26 cellular contexts compared by ENCODE assay signal in the genomic region with DNA sequence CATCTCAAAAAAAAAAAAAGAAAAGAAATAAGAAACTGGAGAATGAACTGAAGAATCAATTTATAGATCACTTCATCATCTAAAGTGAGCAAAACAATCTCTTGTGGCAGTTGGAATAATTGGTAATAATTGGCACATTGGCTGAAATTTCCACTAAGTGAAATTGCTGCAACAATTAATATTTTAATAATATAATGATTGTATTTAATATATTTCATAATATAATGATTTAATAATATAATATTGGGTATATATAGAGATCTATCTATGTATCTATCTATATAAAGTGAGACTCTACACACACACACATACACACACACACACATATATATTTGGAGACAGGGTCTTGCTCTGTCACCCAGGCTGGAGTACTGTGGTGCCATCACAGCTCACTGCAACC.
A peak's percentile ranks its signal among the peaks of the same experiment; 100 is the strongest.
DNase-seq lines count a peak whose midpoint lies in the region; ATAC-seq, FAIRE-seq and TF ChIP-seq lines count a peak whose summit lies in the region.
"Had no signal": no experiment of that assay in that cellular context is flagged by ENCODE, and none has a peak within 500 bp of the region (broad histone marks: within the 10 kb centered on the region; RNA-seq: fewer than 3 reads in every experiment).

No MANE protein-coding gene starts in this region.

- no peak overlapping the region for H3K4me3 Mint-ChIP-seq in activated T-helper 2 cell treated with anti-CD3 and anti-CD28 coated beads, Interferon-gamma antibody, Interleukin-2, Interleukin-4, amounts not matched to agents 10 μg/mL and 5 μg/mL and 100 μg/mL, durations not matched to agents 14 hours and 24 hours and 36 hours (ENCODE audit: low read depth)
- H3K4me3 Mint-ChIP-seq: CD14-positive monocyte; CD4-positive, alpha-beta memory T cell; CD4-positive, CD25-positive, alpha-beta regulatory T cell; CD8-positive, alpha-beta memory T cell had no signal

- H3K27me3 Mint-ChIP-seq in activated T-helper 2 cell treated with anti-CD3 and anti-CD28 coated beads, Interferon-gamma antibody, Interleukin-2, Interleukin-4, amounts not matched to agents 10 μg/mL and 5 μg/mL and 100 μg/mL, durations not matched to agents 14 hours and 24 hours and 36 hours (ENCODE audit: low read depth): no peaks in the 10 kb centered on the region
- H3K27me3 Mint-ChIP-seq: CD4-positive, alpha-beta memory T cell; CD4-positive, CD25-positive, alpha-beta regulatory T cell; CD8-positive, alpha-beta memory T cell had no signal

- POLR2A ChIA-PET in Panc1 (lab: Charles Lee) (no interaction called here), H1 (lab: Charles Lee; ENCODE audit: partially characterized antibody) (no interaction called here), HEK293T (lab: Yijun Ruan, JAX) (no interaction called here)

- H3K9me3 Mint-ChIP-seq in activated T-helper 2 cell treated with anti-CD3 and anti-CD28 coated beads, Interferon-gamma antibody, Interleukin-2, Interleukin-4, amounts not matched to agents 10 μg/mL and 5 μg/mL and 100 μg/mL, durations not matched to agents 14 hours and 24 hours and 36 hours: no peaks in the 10 kb centered on the region

- H3K23ac ChIP-seq in H1 (ENCODE audit: insufficient read length): no peak overlapping the region

- H3K36me3 Mint-ChIP-seq in activated T-helper 2 cell treated with anti-CD3 and anti-CD28 coated beads, Interferon-gamma antibody, Interleukin-2, Interleukin-4, amounts not matched to agents 10 μg/mL and 5 μg/mL and 100 μg/mL, durations not matched to agents 14 hours and 24 hours and 36 hours (ENCODE audit: low read depth): no peaks in the 10 kb centered on the region
- H3K36me3 Mint-ChIP-seq: CD14-positive monocyte; CD4-positive, alpha-beta memory T cell; CD4-positive, CD25-positive, alpha-beta regulatory T cell; CD8-positive, alpha-beta memory T cell had no signal

- no peak overlapping the region for H3K56ac ChIP-seq in H1 (replicated peaks; ENCODE audit: insufficient read length, low read depth, low read length)

- BruUV-seq in Panc1 (replicated peaks; lab: Mats Ljungman, UMichigan): no TSS peak

- no peaks in the 10 kb centered on the region for H3K36me3 ChIP-seq in Panc1 (ENCODE audit: control insufficient read depth, insufficient read depth, low read length)
- no peaks in the 10 kb centered on the region for H3K36me3 ChIP-seq in H1 (ENCODE audit: control insufficient read depth in 2 of 4, insufficient read depth in 4 of 4, low read length in 3 of 4)
- no peaks in the 10 kb centered on the region for H3K36me3 ChIP-seq in right atrium auricular region
- H3K36me3 ChIP-seq: BE2C, BLaER1 had no signal

- FAIRE-seq in H1 (lab: Jason Lieb, UNC): no peak
- FAIRE-seq: A204.1, GM12878, GM12892, GM18507 had no signal

- no peak for TF ChIP-seq RAD21 in H1 (IDR thresholded peaks at IDR 0.05 in 1 of 2, conservative IDR thresholded peaks at IDR 0.05 in 1 of 2; ENCODE audit: low read depth in 2 of 2, low read length in 2 of 2)

- no peaks in the 10 kb centered on the region for H3K79me2 ChIP-seq in H1 (ENCODE audit: control insufficient read depth in 1 of 2, insufficient read depth in 2 of 2, low read length in 2 of 2)

- H3K9ac ChIP-seq in H1 (replicated peaks in 1 of 4; ENCODE audit: extremely low read depth in 1 of 4, low read depth in 3 of 4, low read length in 3 of 4): no peak overlapping the region
- H3K9ac ChIP-seq: BLaER1 had no signal

- peak overlapping the region; percentile 53; the same call in 1 of the 2 replicates for H2BK12ac ChIP-seq in H1 (ENCODE audit: low read depth, low read length)

- no peaks in the 10 kb centered on the region for H3K79me1 ChIP-seq in H1 (ENCODE audit: low read depth, low read length)

- H3K18ac ChIP-seq in H1 (ENCODE audit: extremely low read depth, low read length): no peak overlapping the region

- H4K8ac ChIP-seq in H1 (ENCODE audit: extremely low read depth, insufficient read depth, low read length): no peak overlapping the region

- no peak for ATAC-seq in Panc1
- ATAC-seq: GM12878 had no signal

- H2AK5ac ChIP-seq in H1 (ENCODE audit: low read depth, low read length): no peak overlapping the region

- no peak overlapping the region for H3K27ac Mint-ChIP-seq in activated T-helper 2 cell treated with anti-CD3 and anti-CD28 coated beads, Interferon-gamma antibody, Interleukin-2, Interleukin-4, amounts not matched to agents 10 μg/mL and 5 μg/mL and 100 μg/mL, durations not matched to agents 14 hours and 24 hours and 36 hours
- H3K27ac Mint-ChIP-seq: CD14-positive monocyte; CD4-positive, alpha-beta memory T cell had no signal

- TF ChIP-seq EP300 in H1 (IDR thresholded peaks at IDR 0.05; ENCODE audit: borderline replicate concordance in 1 of 2, low read depth in 2 of 2, low read length in 2 of 2): no peak

- no peaks in the 10 kb centered on the region for H4K20me1 ChIP-seq in H1 (replicated peaks in 1 of 2; ENCODE audit: control insufficient read depth in 1 of 2, insufficient read depth in 2 of 2, low read length in 2 of 2)
- H4K20me1 ChIP-seq: BLaER1 had no signal

- H3K23me2 ChIP-seq in H1 (ENCODE audit: low read depth, low read length): no peaks in the 10 kb centered on the region

- H3K27me3 ChIP-seq in Panc1 (ENCODE audit: control insufficient read depth, insufficient read depth, low read length): no peaks in the 10 kb centered on the region
- no peaks in the 10 kb centered on the region for H3K27me3 ChIP-seq in H1 (replicated peaks in 1 of 4; ENCODE audit: control insufficient read depth in 3 of 4, extremely low read depth in 1 of 4, insufficient read depth in 3 of 4, low read length in 3 of 4)
- H3K27me3 ChIP-seq in right atrium auricular region: no peaks in the 10 kb centered on the region
- H3K27me3 ChIP-seq: BE2C, BLaER1 had no signal

- H2BK20ac ChIP-seq in H1 (ENCODE audit: low read length): no peak overlapping the region

- DNase-seq in Panc1 (ENCODE audit: low read depth, low spot score): no peak
- DNase-seq in H1 (ENCODE audit: low read depth in 1 of 2, low spot score in 2 of 2): no peak
- no peak for DNase-seq in HEK293T (ENCODE audit: extremely low spot score)
- no peak for DNase-seq in right atrium auricular region (ENCODE audit: low spot score)
- no peak for DNase-seq in activated T-helper 2 cell treated with anti-CD3 and anti-CD28 coated beads, Interferon-gamma antibody, Interleukin-2, Interleukin-4, amounts not matched to agents 10 μg/mL and 5 μg/mL and 100 μg/mL, durations not matched to agents 14 hours and 24 hours and 36 hours (ENCODE audit: low spot score)
- DNase-seq: 8988T; ACHN; BE2C; C1 segment of cervical spinal cord; CD4-positive, alpha-beta memory T cell; CD4-positive, CD25-positive, alpha-beta regulatory T cell; CD8-positive, alpha-beta memory T cell; COR-L47; DMS 273 treated with DMSO at 0.1 percent for 48 hours; DMS153; DMS53; DMS79; DND-41; EL; GDM1 had no signal

- H3K4me3 ChIP-seq in Panc1 (ENCODE audit: low read depth in 2 of 2, low read length in 2 of 2): no peak overlapping the region
- H3K4me3 ChIP-seq in H1 (ENCODE audit: extremely low read depth in 1 of 4, insufficient read depth in 2 of 4, low read depth in 3 of 4, low read length in 4 of 4): no peak overlapping the region
- H3K4me3 ChIP-seq in right atrium auricular region: no peak overlapping the region
- H3K4me3 ChIP-seq: BLaER1, GM12878 had no signal

- no peak overlapping the region for H3K14ac ChIP-seq in H1 (ENCODE audit: insufficient read length)

- TF ChIP-seq CTCF in Panc1 (IDR thresholded peaks at IDR 0.05) (no peak), H1 (IDR thresholded peaks at IDR 0.05; ENCODE audit: control extremely low read depth in 1 of 3, insufficient read depth in 1 of 3, low read depth in 1 of 3, low read length in 3 of 3) (no peak), right atrium auricular region (IDR thresholded peaks at IDR 0.05) (no peak)

- H3K4me1 ChIP-seq in Panc1 (ENCODE audit: control insufficient read depth, insufficient read depth, low read length) (0 out of 2 replicates have a peak, but pooled peaks cover 4% of the 10 kb centered on the region), H1 (replicated peaks in 1 of 4; ENCODE audit: control insufficient read depth in 3 of 4, insufficient read depth in 4 of 4, low read length in 3 of 4) (peaks cover 0 to 6% (median 5%) of the 10 kb centered on the region in 4 experiments; a peak in 4 of 7 replicates), right atrium auricular region (no peaks in the 10 kb centered on the region)
- H3K4me1 ChIP-seq: BE2C, BLaER1 had no signal

- peak overlapping the region; percentile 48; the same call in 1 of the 2 replicates for H2BK5ac ChIP-seq in H1 (ENCODE audit: low read depth, low read length)

- no peak for TF ChIP-seq POLR2A in H1 (IDR thresholded peaks at IDR 0.05; ENCODE audit: control extremely low read depth in 1 of 2, low read depth in 2 of 2, low read length in 2 of 2)

- H3K4me2 ChIP-seq in H1 (ENCODE audit: insufficient read depth in 1 of 2, low read depth in 2 of 2, low read length in 2 of 2): no peak overlapping the region
- H3K4me2 ChIP-seq: BLaER1 had no signal

- CTCF ChIA-PET in Panc1 (lab: Charles Lee) (no interaction called here), H1 (lab: Charles Lee; ENCODE audit: partially characterized antibody) (no interaction called here), HEK293T (lab: Yijun Ruan, JAX) (no interaction called here)

- in situ Hi-C loops in Panc1 (cut with HindIII; ENCODE audit: low pct_unique_long_range_greater_than_20kb, low sequenced_read_pairs): no loop called here

- H3K9me3 ChIP-seq in Panc1 (ENCODE audit: control insufficient read depth, insufficient read depth, low read depth, low read length) (no peaks in the 10 kb centered on the region), H1 (ENCODE audit: insufficient read depth in 2 of 2, low read depth in 1 of 2, low read length in 1 of 2) (no peaks in the 10 kb centered on the region), right atrium auricular region (no peaks in the 10 kb centered on the region)
- H3K9me3 ChIP-seq: BE2C, BLaER1 had no signal

- no peak overlapping the region for H3K4ac ChIP-seq in H1 (replicated peaks; ENCODE audit: insufficient read length, low read depth, low read length)

- peak overlapping the region; percentile 62 for H4K91ac ChIP-seq in H1 (replicated peaks; ENCODE audit: insufficient read length, low read length)

- peak overlapping the region; percentile 7; the same call in 1 of the 2 replicates for H3K27ac ChIP-seq in Panc1 (ENCODE audit: low read length)
- H3K27ac ChIP-seq in H1 (ENCODE audit: low read depth, low read length): no peak overlapping the region
- no peak overlapping the region for H3K27ac ChIP-seq in right atrium auricular region
- H3K27ac ChIP-seq: BLaER1 had no signal

- no peak overlapping the region for H4K5ac ChIP-seq in H1 (ENCODE audit: insufficient read length, low read depth, low read length)

- H3K4me1 Mint-ChIP-seq in activated T-helper 2 cell treated with anti-CD3 and anti-CD28 coated beads, Interferon-gamma antibody, Interleukin-2, Interleukin-4, amounts not matched to agents 10 μg/mL and 5 μg/mL and 100 μg/mL, durations not matched to agents 14 hours and 24 hours and 36 hours (ENCODE audit: low read depth): no peaks in the 10 kb centered on the region
- H3K4me1 Mint-ChIP-seq: CD4-positive, CD25-positive, alpha-beta regulatory T cell; CD8-positive, alpha-beta memory T cell had no signal

- intact Hi-C loops in Panc1 (cut with micrococcal nuclease; ENCODE audit: unreplicated experiment): no loop called here
- intact Hi-C loops in activated T-helper 2 cell treated with anti-CD3 and anti-CD28 coated beads, Interferon-gamma antibody, Interleukin-2, Interleukin-4, amounts not matched to agents 10 μg/mL and 5 μg/mL and 100 μg/mL, durations not matched to agents 14 hours and 24 hours and 36 hours (cut with micrococcal nuclease): no loop called here

- H2AFZ ChIP-seq in H1 (ENCODE audit: low read length): no peak overlapping the region

- H2BK15ac ChIP-seq in H1 (ENCODE audit: low read length): no peak overlapping the region

- H2BK120ac ChIP-seq in H1 (replicated peaks; ENCODE audit: low read depth, low read length): no peak overlapping the region
